ENCODE assay signal across 20 cellular contexts in genomic region chr5:141785135-141785534, GRCh38.
DNase-seq lines count a peak whose midpoint lies in the region; ATAC-seq and TF ChIP-seq lines count a peak whose summit lies in the region.
"Had no signal": no experiment of that assay in that cellular context is flagged by ENCODE, and none has a peak within 500 bp of the region (broad histone marks: within the 10 kb centered on the region; RNA-seq: fewer than 3 reads in every experiment).

No MANE protein-coding gene starts in this region.

- no peak overlapping the region for H3K4me3 Mint-ChIP-seq in Calu3 (ENCODE audit: low read depth, unreplicated experiment)
- H3K4me3 Mint-ChIP-seq: B cell, H9 had no signal

- no peak overlapping the region for H3K4me3 ChIP-seq in left lung
- H3K4me3 ChIP-seq in trophoblast cell (ENCODE audit: low read depth, low read length): no peak overlapping the region
- H3K4me3 ChIP-seq in gastroesophageal sphincter: no peak overlapping the region
- H3K4me3 ChIP-seq: SJCRH30 had no signal

- H4K91ac ChIP-seq in trophoblast cell (ENCODE audit: low read depth, low read length): no peak overlapping the region

- H3K36me3 Mint-ChIP-seq in Calu3 (ENCODE audit: insufficient read depth, unreplicated experiment): peaks cover 5% of the 10 kb centered on the region

- H3K27ac ChIP-seq in RWPE1 (no peak overlapping the region), left lung (no peak overlapping the region), trophoblast cell (ENCODE audit: low read depth, low read length) (no peak overlapping the region), gastroesophageal sphincter (no peak overlapping the region)
- H3K27ac ChIP-seq: SJCRH30 had no signal

- intact Hi-C loops in Calu3 (cut with micrococcal nuclease; ENCODE audit: unreplicated experiment) (loop anchor here (2.0 kb wide), 1 partner anchor 92 kb away; no protein-coding TSS in a partner anchor), left lung (cut with DNase I) (no loop called here)

- ATAC-seq in left lung (peak; percentile 56), GM21367 (IDR thresholded peaks at IDR 0.05; ENCODE audit: unreplicated experiment) (no peak), gastroesophageal sphincter (no peak)
- ATAC-seq: PC-3 had no signal

- H2AFZ ChIP-seq in trophoblast cell (ENCODE audit: insufficient read depth, low read length, poor library complexity): no peak overlapping the region

- no peak overlapping the region for H4K8ac ChIP-seq in trophoblast cell (ENCODE audit: low read depth, low read length)

- no CpG with 5 or more reads among the region's 4 CpGs for WGBS in trophoblast cell (ENCODE audit: extremely low coverage, insufficient coverage, insufficient read length)
- 88% methylated on average over 2 of the region's 4 CpGs; no CpG with 5 or more reads in 1 of the 2 donors for WGBS in gastroesophageal sphincter (ENCODE audit: low coverage in 1 of 2), 2 donors

- H3K27me3 ChIP-seq in left lung (no peaks in the 10 kb centered on the region), trophoblast cell (ENCODE audit: insufficient read depth, low read length) (no peaks in the 10 kb centered on the region), gastroesophageal sphincter (peaks cover 44% of the 10 kb centered on the region)

- no peak overlapping the region for H4K12ac ChIP-seq in trophoblast cell (ENCODE audit: low read depth, low read length)

- peaks cover 24% of the 10 kb centered on the region for H3K27me3 Mint-ChIP-seq in Calu3 (ENCODE audit: unreplicated experiment)

- CTCF ChIA-PET in Calu3 (lab: Charles Lee): interaction anchor here (0.9 to 1.9 kb wide), 2 partner anchors 10 to 18 kb away, joined by 3 to 6 read pairs; no protein-coding TSS in a partner anchor
- CTCF ChIA-PET in RWPE1 (lab: Yijun Ruan, JAX): interaction anchor here (1.5 to 1.9 kb wide), 2 partner anchors 20 to 93 kb away, joined by 4 to 7 read pairs; partner anchors contain the start of gene PCDH1

- TF ChIP-seq EP300 in gastroesophageal sphincter (IDR thresholded peaks at IDR 0.05): no peak

- H3K9me3 Mint-ChIP-seq in Calu3 (ENCODE audit: low read depth, unreplicated experiment): no peaks in the 10 kb centered on the region
- H3K9me3 Mint-ChIP-seq: H9 had no signal

- H2BK5ac ChIP-seq in trophoblast cell (ENCODE audit: low read depth, low read length, poor library complexity): no peak overlapping the region

- DNase-seq in Calu3: peak; percentile 32
- DNase-seq in RWPE1 (ENCODE audit: low spot score): peak; percentile 49
- no peak for DNase-seq in left lung
- DNase-seq in trophoblast cell: peak; percentile 10 to 12
- DNase-seq in activated T-cell treated with anti-CD3 and anti-CD28 coated beads, Interleukin-2, amount 50 U/mL, for 1 hour: no peak
- no peak for DNase-seq in NCI-H2171 treated with DMSO at 0.1 percent for 48 hours (lab: John Stamatoyannopoulos, UW)
- DNase-seq: DMS 273 treated with DMSO at 0.1 percent for 48 hours, H9, IMR-90, Karpas-422, MM.1S, NCI-H1092, NCI-H1694, NCI-H226, NCI-H524, PC-3, SJCRH30 had no signal

- no peak overlapping the region for H3K27ac Mint-ChIP-seq in Calu3 (ENCODE audit: unreplicated experiment)
- H3K27ac Mint-ChIP-seq: B cell had no signal

- H3K9me3 ChIP-seq in left lung: no peaks in the 10 kb centered on the region
- H3K9me3 ChIP-seq in trophoblast cell (ENCODE audit: insufficient read depth, low read depth, low read length): no peaks in the 10 kb centered on the region
- H3K9me3 ChIP-seq in gastroesophageal sphincter: no peaks in the 10 kb centered on the region
- H3K9me3 ChIP-seq: SJCRH30 had no signal

- no peak for TF ChIP-seq CTCF in Calu3 (IDR thresholded peaks at IDR 0.05; ENCODE audit: unreplicated experiment)
- TF ChIP-seq CTCF in RWPE1 (conservative IDR thresholded peaks at IDR 0.05; ENCODE audit: low read depth): no peak
- TF ChIP-seq CTCF in left lung (IDR thresholded peaks at IDR 0.05): no peak
- no peak for TF ChIP-seq CTCF in gastroesophageal sphincter (IDR thresholded peaks at IDR 0.05)

- H3K79me2 ChIP-seq in trophoblast cell (ENCODE audit: control insufficient read depth, insufficient read depth, low read length, poor library complexity): no peaks in the 10 kb centered on the region

- H3K36me3 ChIP-seq in left lung (no peaks in the 10 kb centered on the region), trophoblast cell (ENCODE audit: control insufficient read depth in 1 of 2, insufficient read depth in 2 of 2, low read length in 2 of 2) (no peaks in the 10 kb centered on the region), gastroesophageal sphincter (no peaks in the 10 kb centered on the region)
- H3K36me3 ChIP-seq: SJCRH30 had no signal

- H3K4me1 ChIP-seq in left lung: no peaks in the 10 kb centered on the region
- peaks cover 8 to 9% of the 10 kb centered on the region in 2 experiments for H3K4me1 ChIP-seq in trophoblast cell (ENCODE audit: control insufficient read depth in 1 of 2, insufficient read depth in 2 of 2, low read length in 2 of 2)
- H3K4me1 ChIP-seq in gastroesophageal sphincter: peaks cover 0 to under 1% (median 0%) of the 10 kb centered on the region in 3 donors
- H3K4me1 ChIP-seq: SJCRH30 had no signal

- no peak for TF ChIP-seq POLR2A in gastroesophageal sphincter (IDR thresholded peaks at IDR 0.05)

- H3K18ac ChIP-seq in trophoblast cell (ENCODE audit: low read length): no peak overlapping the region

- H3K4me2 ChIP-seq in trophoblast cell (ENCODE audit: low read length): no peak overlapping the region

- H3K23ac ChIP-seq in trophoblast cell (ENCODE audit: low read length): no peak overlapping the region

- no peak overlapping the region for H2BK120ac ChIP-seq in trophoblast cell (ENCODE audit: insufficient read depth, low read length, poor library complexity)

- no peak overlapping the region for H3K14ac ChIP-seq in trophoblast cell (ENCODE audit: low read length)

- no peak overlapping the region for H3K9ac ChIP-seq in trophoblast cell (ENCODE audit: low read length)

- peaks cover 42% of the 10 kb centered on the region for H3K4me1 Mint-ChIP-seq in Calu3 (ENCODE audit: low read depth, unreplicated experiment)
- H3K4me1 Mint-ChIP-seq: B cell had no signal

- no peaks in the 10 kb centered on the region for H3K79me1 ChIP-seq in trophoblast cell (ENCODE audit: low read length)

- no TSS peak for BruUV-seq in Calu3 (replicated peaks; lab: Mats Ljungman, UMichigan)

- H2BK12ac ChIP-seq in trophoblast cell (ENCODE audit: low read length): no peak overlapping the region

- H3K4ac ChIP-seq in trophoblast cell (ENCODE audit: low read depth, low read length): no peak overlapping the region

- no peak overlapping the region for H2AK5ac ChIP-seq in trophoblast cell (ENCODE audit: low read length)

- POLR2A ChIA-PET in RWPE1 (lab: Yijun Ruan, JAX; ENCODE audit: low non-redundant PET): no interaction called here

Comparison
In these comparisons a context has a peak if more than half of its experiments do, and no peak if none do; other contexts are left out.
1. DNase-seq: peak in Calu3 (single experiment), RWPE1 (single experiment) and trophoblast cell (2 of 2); none in left lung (0 of 2), activated T-cell treated with anti-CD3 and anti-CD28 coated beads, Interleukin-2, amount 50 U/mL, for 1 hour (single experiment) and NCI-H2171 treated with DMSO at 0.1 percent for 48 hours (single experiment).